8 cellular contexts compared by ENCODE assay signal in genomic region chr5:68378204-68378830, GRCh38.
DNase-seq lines count a peak whose midpoint lies in the region; ATAC-seq lines count a peak whose summit lies in the region.

No MANE protein-coding gene starts in this region.

- H3K27ac Mint-ChIP-seq in naive thymus-derived CD8-positive, alpha-beta T cell: peak overlapping the region in 6 of 10 donors; percentile 24 to 78 (median 54)

- peak overlapping the region in 3 of 10 donors; percentile 15 to 40 (median 16) for H3K4me3 Mint-ChIP-seq in naive thymus-derived CD8-positive, alpha-beta T cell

- H3K27me3 Mint-ChIP-seq in naive thymus-derived CD8-positive, alpha-beta T cell: peaks cover 0 to under 1% (median 0%) of the 10 kb centered on the region in 5 donors

- POLR2A ChIA-PET in naive thymus-derived CD8-positive, alpha-beta T cell (lab: Charles Lee): interaction anchor here (0.6 kb wide), 1 partner anchor 370 kb away, joined by 4 read pairs; no protein-coding TSS in a partner anchor

- ATAC-seq in GM18868 (IDR thresholded peaks at IDR 0.05; ENCODE audit: unreplicated experiment): peak; percentile 76
- ATAC-seq in GM21786 (IDR thresholded peaks at IDR 0.05; ENCODE audit: unreplicated experiment): peak; percentile 84
- peak; percentile 53 for ATAC-seq in HG03565 (IDR thresholded peaks at IDR 0.05; ENCODE audit: unreplicated experiment)
- peak; percentile 69 to 83 for ATAC-seq in naive thymus-derived CD8-positive, alpha-beta T cell
- no peak for ATAC-seq in left colon

- intact Hi-C loops in left colon (cut with DNase I, micrococcal nuclease): no loop called here

- H3K36me3 Mint-ChIP-seq in naive thymus-derived CD8-positive, alpha-beta T cell: peaks cover 0 to 2% (median 0%) of the 10 kb centered on the region in 3 donors

- DNase-seq in naive thymus-derived CD8-positive, alpha-beta T cell: peak in 3 of 10 donors; percentile 23 to 31 (median 24)
- DNase-seq in left colon (no peak), HUDEP-2 (lab: John Stamatoyannopoulos, UW; ENCODE audit: unreplicated experiment in 76 of 76) (no peak)
- no peak for DNase-seq in stimulated activated CD4-positive, alpha-beta T cell treated with anti-CD3 and anti-CD28 coated beads, Interleukin-2, amount 100 ng/mL, for 48 hours
- no peak for DNase-seq in effector CD4-positive, alpha-beta T cell

- peaks cover 9 to 72% (median 26%) of the 10 kb centered on the region in 4 donors for H3K4me1 Mint-ChIP-seq in naive thymus-derived CD8-positive, alpha-beta T cell

- H3K9me3 Mint-ChIP-seq in naive thymus-derived CD8-positive, alpha-beta T cell: peaks cover 0 to 3% (median 0%) of the 10 kb centered on the region in 9 donors
